In genomic region chr16:68528686-68529379, GRCh38 we compare ENCODE assay signal across 8 cellular contexts. TPM values are rescaled to one million over a fixed set of nuclear protein-coding genes. Genes with fewer than 3 reads are reported as not detected.
DNase-seq lines count a peak whose midpoint lies in the region; ATAC-seq and TF ChIP-seq lines count a peak whose summit lies in the region.

No MANE protein-coding gene starts in this region.

- peaks cover 4% of the 10 kb centered on the region for H3K36me3 Mint-ChIP-seq in T-helper 1 cell treated with Interleukin-12 subunit alpha and Interleukin-12 subunit beta and Interleukin-4 antibody, amounts not matched to agents 30 μg/mL and 1 μg/mL, for 36 hours (ENCODE audit: low read depth)

- no peak overlapping the region for H3K27ac ChIP-seq in adrenal gland
- H3K27ac ChIP-seq in right atrium auricular region: no peak overlapping the region

- H3K36me3 ChIP-seq in adrenal gland (replicated peaks in 1 of 2): no peaks in the 10 kb centered on the region
- H3K36me3 ChIP-seq in right atrium auricular region: no peaks in the 10 kb centered on the region

- H3K27me3 ChIP-seq in adrenal gland (no peaks in the 10 kb centered on the region), right atrium auricular region (no peaks in the 10 kb centered on the region)

- no peaks in the 10 kb centered on the region for H3K27me3 Mint-ChIP-seq in T-helper 1 cell treated with Interleukin-12 subunit alpha and Interleukin-12 subunit beta and Interleukin-4 antibody, amounts not matched to agents 30 μg/mL and 1 μg/mL, for 36 hours (ENCODE audit: low read depth)

- no peaks in the 10 kb centered on the region for H3K9me3 ChIP-seq in adrenal gland (replicated peaks in 1 of 3)
- H3K9me3 ChIP-seq in right atrium auricular region: no peaks in the 10 kb centered on the region

- intact Hi-C loops in adrenal gland (cut with DNase I): loop anchor here in 1 of 2 donors (10.0 kb wide), 1 partner anchor 276 kb away; no protein-coding TSS in a partner anchor
- intact Hi-C loops in sciatic nerve (cut with DNase I): loop anchor here (10.0 kb wide), 1 partner anchor 596 kb away; no protein-coding TSS in a partner anchor

- peak; percentile 74 for ATAC-seq in HG02798 (IDR thresholded peaks at IDR 0.05; ENCODE audit: poor library complexity, unreplicated experiment)
- peak; percentile 94 for ATAC-seq in sciatic nerve
- ATAC-seq in HG02938 (IDR thresholded peaks at IDR 0.05; ENCODE audit: unreplicated experiment): no peak

- TF ChIP-seq CTCF in adrenal gland (IDR thresholded peaks at IDR 0.05) (peak; percentile 89 to 95 (median 94)), right atrium auricular region (IDR thresholded peaks at IDR 0.05) (peak; percentile 86 to 95)

- H3K4me1 ChIP-seq in adrenal gland (replicated peaks in 1 of 2) (peaks cover 4 to 19% of the 10 kb centered on the region in 2 donors), right atrium auricular region (peaks cover 0 to 22% of the 10 kb centered on the region in 2 donors)

- 20 to 43% (median 21%) methylated on average over 16 to 29 of the region's 29 CpGs for WGBS in adrenal gland, 4 donors

- peak overlapping the region; percentile 72 for H3K4me3 Mint-ChIP-seq in T-helper 1 cell treated with Interleukin-12 subunit alpha and Interleukin-12 subunit beta and Interleukin-4 antibody, amounts not matched to agents 30 μg/mL and 1 μg/mL, for 36 hours

- peak overlapping the region; percentile 53 for H3K27ac Mint-ChIP-seq in T-helper 1 cell treated with Interleukin-12 subunit alpha and Interleukin-12 subunit beta and Interleukin-4 antibody, amounts not matched to agents 30 μg/mL and 1 μg/mL, for 36 hours

- H3K4me3 ChIP-seq in adrenal gland (peak overlapping the region in 1 of 4 donors; percentile 25), right atrium auricular region (peak overlapping the region in 1 of 2 donors; percentile 16)

- H3K4me1 Mint-ChIP-seq in T-helper 1 cell treated with Interleukin-12 subunit alpha and Interleukin-12 subunit beta and Interleukin-4 antibody, amounts not matched to agents 30 μg/mL and 1 μg/mL, for 36 hours (ENCODE audit: low read depth): peaks cover 19% of the 10 kb centered on the region

- peaks cover 12% of the 10 kb centered on the region for H3K9me3 Mint-ChIP-seq in T-helper 1 cell treated with Interleukin-12 subunit alpha and Interleukin-12 subunit beta and Interleukin-4 antibody, amounts not matched to agents 30 μg/mL and 1 μg/mL, for 36 hours

- TF ChIP-seq POLR2A in adrenal gland (IDR thresholded peaks at IDR 0.05): no peak

- peak; percentile 7 for DNase-seq in GF-D8 (lab: John Stamatoyannopoulos, UW)
- DNase-seq in NCI-H1694 treated with DMSO at 0.1 percent for 48 hours (lab: John Stamatoyannopoulos, UW): peak; percentile 68
- peak; percentile 80 to 94 (median 84) for DNase-seq in adrenal gland
- peak; percentile 89 for DNase-seq in right atrium auricular region (ENCODE audit: low spot score)
- peak; percentile 92 for DNase-seq in sciatic nerve (ENCODE audit: low spot score)

RNA-seq across cellular contexts. Expression of gene ZFP90, which starts 10.3 kb away (rescaled TPM):
- total RNA-seq in adrenal gland: 10 to 100 TPM; 11.4 to 28.6 (median 21.4) TPM
- 10 to 100 TPM in 2 of 3 donors, 1 to 10 TPM in 1; 7.1 to 14.7 (median 12.4) TPM for polyA plus RNA-seq in adrenal gland
- 10 to 100 TPM in 1 of 2 donors, 1 to 10 TPM in 1; 9.1 to 20.0 TPM for total RNA-seq in right atrium auricular region
- 39.9 TPM for total RNA-seq in sciatic nerve

Comparison
In these comparisons a context has a peak if more than half of its experiments do, and no peak if none do; other contexts are left out.
1. DNase-seq: peak in every context shown above with its lines; median percentile 92 in sciatic nerve; 89 in right atrium auricular region; 84 in adrenal gland; 68 in NCI-H1694 treated with DMSO at 0.1 percent for 48 hours; 7 in GF-D8.